Comparison of ENCODE assay signal across 6 cellular contexts in genomic region chr17:42120161-42121065, GRCh38.
A peak's percentile ranks its signal among the peaks of the same experiment; 100 is the strongest.
DNase-seq lines count a peak whose midpoint lies in the region; ATAC-seq and TF ChIP-seq lines count a peak whose summit lies in the region.

No MANE protein-coding gene starts in this region.

- peak; percentile 3 for DNase-seq in COLO668 (lab: John Stamatoyannopoulos, UW; ENCODE audit: unreplicated experiment)
- DNase-seq in NCI-H2171 treated with DMSO at 0.1 percent for 48 hours (lab: John Stamatoyannopoulos, UW) = peak; percentile 25
- DNase-seq in fibroblast of pulmonary artery (ENCODE audit: low read depth) = no peak
- DNase-seq in stimulated activated naive CD4-positive, alpha-beta T cell treated with Interleukin-2 at 50 U/mL for 16 hours (lab: John Stamatoyannopoulos, UW) = peak; percentile 8
- DNase-seq in hepatic stellate cell (ENCODE audit: low spot score) = no peak

- no peak for TF ChIP-seq CTCF in fibroblast of pulmonary artery (IDR thresholded peaks at IDR 0.05; ENCODE audit: low read length, missing control alignments)

- ATAC-seq in GM18519 (IDR thresholded peaks at IDR 0.05; ENCODE audit: low FRiP score, unreplicated experiment) = no peak

- peak overlapping the region; percentile 59 for H3K4me3 ChIP-seq in fibroblast of pulmonary artery (replicated peaks; ENCODE audit: low read depth, low read length)

Comparison
In these comparisons a context has a peak if more than half of its experiments do, and no peak if none do; other contexts are left out.
1. DNase-seq: peak in COLO668 (single experiment), NCI-H2171 treated with DMSO at 0.1 percent for 48 hours (single experiment) and stimulated activated naive CD4-positive, alpha-beta T cell treated with Interleukin-2 at 50 U/mL for 16 hours (single experiment); none in fibroblast of pulmonary artery (single experiment) and hepatic stellate cell (single experiment).